1 cellular context compared by ENCODE assay signal in genomic region chr1:94408104-94408503, GRCh38.
TF ChIP-seq lines count a peak whose summit lies in the region.

No MANE protein-coding gene starts in this region.

TF ChIP-seq in GM23338, 12 proteins besides CTCF, POLR2A, EP300 and RAD21 (continued from another document):
- TF ChIP-seq, protein P1, sequence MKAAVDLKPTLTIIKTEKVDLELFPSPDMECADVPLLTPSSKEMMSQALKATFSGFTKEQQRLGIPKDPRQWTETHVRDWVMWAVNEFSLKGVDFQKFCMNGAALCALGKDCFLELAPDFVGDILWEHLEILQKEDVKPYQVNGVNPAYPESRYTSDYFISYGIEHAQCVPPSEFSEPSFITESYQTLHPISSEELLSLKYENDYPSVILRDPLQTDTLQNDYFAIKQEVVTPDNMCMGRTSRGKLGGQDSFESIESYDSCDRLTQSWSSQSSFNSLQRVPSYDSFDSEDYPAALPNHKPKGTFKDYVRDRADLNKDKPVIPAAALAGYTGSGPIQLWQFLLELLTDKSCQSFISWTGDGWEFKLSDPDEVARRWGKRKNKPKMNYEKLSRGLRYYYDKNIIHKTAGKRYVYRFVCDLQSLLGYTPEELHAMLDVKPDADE (IDR thresholded peaks at IDR 0.05) = no peak
- TF ChIP-seq NANOG (IDR thresholded peaks at IDR 0.05; ENCODE audit: borderline replicate concordance) = no peak
- TF ChIP-seq EZH2 (IDR thresholded peaks at IDR 0.05; ENCODE audit: low read depth, unreplicated experiment) = no peak
- TF ChIP-seq ZNF114 (CRISPR knock-in tag; IDR thresholded peaks at IDR 0.05) = no peak
- TF ChIP-seq ZNF462 (CRISPR knock-in tag; IDR thresholded peaks at IDR 0.05) = no peak
